Comparison of ENCODE assay signal across 16 cellular contexts in the genomic region with DNA sequence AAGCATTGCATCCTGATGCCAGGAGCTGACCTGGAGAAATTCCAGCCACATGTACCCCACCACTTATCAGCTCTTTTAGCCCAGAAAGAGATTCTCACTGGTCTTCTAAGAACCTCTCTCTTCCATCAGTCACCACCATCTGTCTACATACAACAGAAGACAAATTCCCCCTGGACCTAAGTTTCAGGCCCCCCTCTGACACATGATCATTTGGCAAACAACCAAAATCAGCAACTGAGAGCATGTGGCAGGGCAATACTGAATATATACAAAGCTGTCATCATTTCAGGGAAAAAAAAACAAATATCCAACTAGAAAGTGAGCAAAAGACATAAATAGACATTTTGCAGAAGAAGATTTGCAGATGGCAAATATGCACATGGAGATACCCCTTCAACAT.
A peak's percentile ranks its signal among the peaks of the same experiment; 100 is the strongest.
DNase-seq lines count a peak whose midpoint lies in the region; ATAC-seq and TF ChIP-seq lines count a peak whose summit lies in the region.
"Had no signal": no experiment of that assay in that cellular context is flagged by ENCODE, and none has a peak within 500 bp of the region (broad histone marks: within the 10 kb centered on the region; RNA-seq: fewer than 3 reads in every experiment).

No MANE protein-coding gene starts in this region.

- H3K9ac ChIP-seq in H9 (ENCODE audit: extremely low read depth, insufficient read length, low read length): no peak overlapping the region

- H3K4me2 ChIP-seq in H9 (ENCODE audit: insufficient read depth, insufficient read length, low read length): no peak overlapping the region
- H3K4me2 ChIP-seq: PC-9 had no signal

- H3K27me3 Mint-ChIP-seq in H9 (ENCODE audit: low read depth): no peaks in the 10 kb centered on the region; the same call in 1 of the 2 replicates
- no peaks in the 10 kb centered on the region for H3K27me3 Mint-ChIP-seq in activated T-helper 17 cell treated with anti-CD3 and anti-CD28 coated beads, Interleukin-2, amount 50 U/mL, for 72 hours
- H3K27me3 Mint-ChIP-seq in stimulated activated naive CD8-positive, alpha-beta T cell treated with anti-CD3 and anti-CD28 coated beads, Interleukin-15, amount 100 ng/mL, for 72 hours: no peaks in the 10 kb centered on the region

- no peak overlapping the region for H4K8ac ChIP-seq in H9 (replicated peaks; ENCODE audit: insufficient read length, low read depth, low read length)

- no peaks in the 10 kb centered on the region for H3K27me3 ChIP-seq in H9 (ENCODE audit: insufficient read depth, low read length)

- H3K4me1 Mint-ChIP-seq in H9: peaks cover 28 to 43% of the 10 kb centered on the region in 2 experiments
- H3K4me1 Mint-ChIP-seq in activated T-helper 17 cell treated with anti-CD3 and anti-CD28 coated beads, Interleukin-2, amount 50 U/mL, for 72 hours: peaks cover 11% of the 10 kb centered on the region
- peaks cover 55% of the 10 kb centered on the region for H3K4me1 Mint-ChIP-seq in stimulated activated naive CD8-positive, alpha-beta T cell treated with anti-CD3 and anti-CD28 coated beads, Interleukin-15, amount 100 ng/mL, for 72 hours

- no peak overlapping the region for H3T11ph ChIP-seq in H9 (ENCODE audit: low read length)

- no peak overlapping the region for H3K27ac ChIP-seq in H9 (ENCODE audit: insufficient read length, low read depth, low read length)
- H3K27ac ChIP-seq: HL-60, PC-9 had no signal

- peak overlapping the region in 2 of 3 experiments; percentile 19 to 47; a peak in 1 of 7 replicates for H3K27ac Mint-ChIP-seq in H9
- no peak overlapping the region for H3K27ac Mint-ChIP-seq in activated T-helper 17 cell treated with anti-CD3 and anti-CD28 coated beads, Interleukin-2, amount 50 U/mL, for 72 hours
- H3K27ac Mint-ChIP-seq in stimulated activated naive CD8-positive, alpha-beta T cell treated with anti-CD3 and anti-CD28 coated beads, Interleukin-15, amount 100 ng/mL, for 72 hours: peak overlapping the region in 1 of 2 donors; percentile 93

- peaks cover 7% of the 10 kb centered on the region; the same call in 1 of the 2 replicates for H3K4me1 ChIP-seq in H9 (ENCODE audit: insufficient read depth, low read length)

- H3K36me3 Mint-ChIP-seq in H9 (ENCODE audit: insufficient read depth in 1 of 3, low read depth in 3 of 3): peaks cover 18 to 22% (median 21%) of the 10 kb centered on the region in 3 experiments
- peaks cover 5% of the 10 kb centered on the region for H3K36me3 Mint-ChIP-seq in activated T-helper 17 cell treated with anti-CD3 and anti-CD28 coated beads, Interleukin-2, amount 50 U/mL, for 72 hours (ENCODE audit: low read depth)

- H3K9me3 Mint-ChIP-seq in H9: peaks cover 8 to 9% of the 10 kb centered on the region in 2 experiments; a peak in 3 of 5 replicates
- H3K9me3 Mint-ChIP-seq in activated T-helper 17 cell treated with anti-CD3 and anti-CD28 coated beads, Interleukin-2, amount 50 U/mL, for 72 hours: no peaks in the 10 kb centered on the region
- H3K9me3 Mint-ChIP-seq in stimulated activated naive CD8-positive, alpha-beta T cell treated with anti-CD3 and anti-CD28 coated beads, Interleukin-15, amount 100 ng/mL, for 72 hours: peaks cover 5 to 14% of the 10 kb centered on the region in 2 donors

- no peak overlapping the region for H2BK120ac ChIP-seq in H9 (ENCODE audit: low read depth, low read length, poor library complexity, severe bottlenecking)

- H3K23ac ChIP-seq in H9 (ENCODE audit: insufficient read length, low read depth, low read length): no peak overlapping the region

- H4K91ac ChIP-seq in H9 (ENCODE audit: insufficient read length, low read depth, low read length): no peak overlapping the region

- H3K79me2 ChIP-seq in H9 (ENCODE audit: insufficient read depth, low read length): peaks cover 8% of the 10 kb centered on the region; the same call in 1 of the 2 replicates

- no peak overlapping the region for H3K4me3 Mint-ChIP-seq in H9
- no peak overlapping the region for H3K4me3 Mint-ChIP-seq in activated T-helper 17 cell treated with anti-CD3 and anti-CD28 coated beads, Interleukin-2, amount 50 U/mL, for 72 hours
- H3K4me3 Mint-ChIP-seq in stimulated activated naive CD8-positive, alpha-beta T cell treated with anti-CD3 and anti-CD28 coated beads, Interleukin-15, amount 100 ng/mL, for 72 hours: no peak overlapping the region

- H4K5ac ChIP-seq in H9 (ENCODE audit: insufficient read length, low read depth, low read length): no peak overlapping the region

- H3K18ac ChIP-seq in H9 (ENCODE audit: insufficient read length, low read depth, low read length): no peak overlapping the region

- peaks cover 20% of the 10 kb centered on the region for H3K79me1 ChIP-seq in H9 (ENCODE audit: insufficient read depth, low read depth, low read length, poor library complexity, severe bottlenecking)

- H3K56ac ChIP-seq in H9 (ENCODE audit: insufficient read length, low read depth, low read length): no peak overlapping the region

- no peak overlapping the region for H2BK5ac ChIP-seq in H9 (ENCODE audit: insufficient read length, low read length)

- no peak overlapping the region for H2AFZ ChIP-seq in H9 (ENCODE audit: low read length)
- H2AFZ ChIP-seq: PC-9 had no signal

- H3K4ac ChIP-seq in H9 (ENCODE audit: low read depth, low read length): no peak overlapping the region

- no peak overlapping the region for H2BK20ac ChIP-seq in H9 (ENCODE audit: low read depth, low read length, poor library complexity, severe bottlenecking)

- no peaks in the 10 kb centered on the region for H3K23me2 ChIP-seq in H9 (ENCODE audit: insufficient read length, low read depth, low read length, poor library complexity, severe bottlenecking)

- no peaks in the 10 kb centered on the region for H3K9me3 ChIP-seq in H9 (ENCODE audit: control insufficient read depth, low read depth, low read length)

- no peak overlapping the region for H2AK5ac ChIP-seq in H9 (ENCODE audit: insufficient read length, low read length)

- H2BK12ac ChIP-seq in H9 (ENCODE audit: insufficient read length, low read depth, low read length): no peak overlapping the region

- no peak for TF ChIP-seq CTCF in H9 (conservative IDR thresholded peaks at IDR 0.05)

- H2BK15ac ChIP-seq in H9 (ENCODE audit: low read depth, low read length): no peak overlapping the region

- peaks cover under 1% of the 10 kb centered on the region for H4K20me1 ChIP-seq in H9 (ENCODE audit: control insufficient read depth, insufficient read depth, insufficient read length)

- H3K14ac ChIP-seq in H9 (ENCODE audit: insufficient read depth, low read length): no peak overlapping the region

- DNase-seq in H9 (no peak), NCI-H2171 (lab: John Stamatoyannopoulos, UW) (peak; percentile 93), brain pericyte (ENCODE audit: low read depth, low spot score) (peak; percentile 25), myocyte (ENCODE audit: low read depth) (peak; percentile 11), GM03348 (ENCODE audit: low spot score) (no peak)
- no peak for DNase-seq in stimulated activated naive CD8-positive, alpha-beta T cell treated with anti-CD3 and anti-CD28 coated beads, Interleukin-15, amount 100 ng/mL, for 72 hours
- DNase-seq: DMS153, KBM-7, NCI-H1092, NCI-H510A treated with DMSO at 0.1 percent for 48 hours, PC-9, T-helper 1 cell had no signal

- ATAC-seq in HG03378 (IDR thresholded peaks at IDR 0.05; ENCODE audit: unreplicated experiment): no peak
- no peak for ATAC-seq in activated T-helper 17 cell treated with anti-CD3 and anti-CD28 coated beads, Interleukin-2, amount 50 U/mL, for 72 hours (replicated peaks)
- no peak for ATAC-seq in stimulated activated naive CD8-positive, alpha-beta T cell treated with anti-CD3 and anti-CD28 coated beads, Interleukin-15, amount 100 ng/mL, for 72 hours
- ATAC-seq: HCT116 had no signal

Comparison
In these comparisons a context has a peak if more than half of its experiments do, and no peak if none do; other contexts are left out.
1. DNase-seq: peak in NCI-H2171 (single experiment), brain pericyte (single experiment) and myocyte (single experiment); none in H9 (single experiment), stimulated activated naive CD8-positive, alpha-beta T cell treated with anti-CD3 and anti-CD28 coated beads, Interleukin-15, amount 100 ng/mL, for 72 hours (0 of 2) and GM03348 (single experiment).